Comparison of ENCODE assay signal across 31 cellular contexts in genomic region chrX:3219667-3220066, GRCh38.
"Had no signal": no experiment of that assay in that cellular context is flagged by ENCODE, and none has a peak within 500 bp of the region (broad histone marks: within the 10 kb centered on the region; RNA-seq: fewer than 3 reads in every experiment).

No MANE protein-coding gene starts in this region.

- ATAC-seq: naive thymus-derived CD8-positive, alpha-beta T cell; natural killer cell treated with Interleukin-12 subunit alpha and Interleukin-12 subunit beta and Interleukin-15 and Interleukin-18, amount 100 ng/mL, for 72 hours; psoas muscle; right cardiac atrium; right lobe of liver; stimulated activated memory B cell treated with anti-CD40 and anti-IgM and Interleukin-4, amounts not matched to agents 10 μg/mL and 1 μg/mL and 100 μg/mL, for 72 hours; stimulated activated naive CD8-positive, alpha-beta T cell treated with anti-CD3 and anti-CD28 coated beads, Interleukin-15, amount 100 ng/mL, for 72 hours; stimulated activated naive CD8-positive, alpha-beta T cell treated with anti-CD3 and anti-CD28 coated beads, Interleukin-15, Interleukin-2, amounts not matched to agents 100 U/mL and 50 U/mL, for 24 hours; upper lobe of right lung had no signal

- H3K36me3 ChIP-seq: neutrophil, right lobe of liver, sigmoid colon, spleen, suprapubic skin, tibial artery, transverse colon, upper lobe of right lung, uterus had no signal

- DNase-seq: naive thymus-derived CD8-positive, alpha-beta T cell; nephron progenitor cell; nucleus accumbens; psoas muscle; right cardiac atrium; right lobe of liver; sigmoid colon; spleen; stimulated activated CD4-positive, alpha-beta T cell treated with anti-CD3 and anti-CD28 coated beads, Interleukin-12 subunit alpha, Interleukin-12 subunit beta, amount 100 ng/mL, for 4 hours; stimulated activated CD4-positive, alpha-beta T cell treated with anti-CD3 and anti-CD28 coated beads, Interleukin-1b, Interleukin-23, amount 100 ng/mL, for 48 hours; stimulated activated CD4-positive, alpha-beta T cell treated with anti-CD3 and anti-CD28 coated beads, Interleukin-4, amount 100 ng/mL, for 1 hour; stimulated activated CD4-positive, alpha-beta T cell treated with anti-CD3 and anti-CD28 coated beads, Interleukin-4, amount 100 ng/mL, for 4 hours; stimulated activated CD8-positive, alpha-beta memory T cell treated with anti-CD3 and anti-CD28 coated beads, Interleukin-4, amount 100 ng/mL, for 48 hours; stimulated activated naive CD4-positive, alpha-beta T cell; stimulated activated naive CD8-positive, alpha-beta T cell treated with anti-CD3 and anti-CD28 coated beads, Interleukin-15, amount 100 ng/mL, for 72 hours; stimulated activated naive CD8-positive, alpha-beta T cell treated with anti-CD3 and anti-CD28 coated beads, Interleukin-15, Interleukin-2, amounts not matched to agents 100 U/mL and 50 U/mL, for 24 hours; substantia nigra; testis; tibial artery; transverse colon; upper lobe of right lung; uterus had no signal

- H3K9ac ChIP-seq: parathyroid adenoma had no signal

- H3K4me1 Mint-ChIP-seq: naive thymus-derived CD8-positive, alpha-beta T cell; nephron progenitor cell; neural crest cell; stimulated activated memory B cell treated with anti-CD40 and anti-IgM and Interleukin-4, amounts not matched to agents 10 μg/mL and 1 μg/mL and 100 μg/mL, for 72 hours; stimulated activated naive CD8-positive, alpha-beta T cell treated with anti-CD3 and anti-CD28 coated beads, Interleukin-15, amount 100 ng/mL, for 72 hours had no signal

- H3K27ac ChIP-seq: neutrophil, parathyroid adenoma, psoas muscle, right lobe of liver, sigmoid colon, skin epidermis, spleen, suprapubic skin, testis, tibial artery, transverse colon, upper lobe of right lung, uterus had no signal

- H3K27me3 Mint-ChIP-seq: stimulated activated memory B cell treated with anti-CD40 and anti-IgM and Interleukin-4, amounts not matched to agents 10 μg/mL and 1 μg/mL and 100 μg/mL, for 72 hours; stimulated activated naive CD8-positive, alpha-beta T cell treated with anti-CD3 and anti-CD28 coated beads, Interleukin-15, amount 100 ng/mL, for 72 hours had no signal

- H3K4me2 ChIP-seq: smooth muscle cell had no signal

- H3K36me3 Mint-ChIP-seq: naive thymus-derived CD8-positive, alpha-beta T cell; natural killer cell treated with Interleukin-12 subunit alpha and Interleukin-12 subunit beta and Interleukin-15 and Interleukin-18, amount 100 ng/mL, for 72 hours; stimulated activated memory B cell treated with anti-CD40 and anti-IgM and Interleukin-4, amounts not matched to agents 10 μg/mL and 1 μg/mL and 100 μg/mL, for 72 hours; type B pancreatic cell had no signal

- H3K79me2 ChIP-seq: parathyroid adenoma had no signal

- H3K9me3 ChIP-seq: neutrophil, psoas muscle, right lobe of liver, sigmoid colon, spleen, suprapubic skin, testis, tibial artery, transverse colon, upper lobe of right lung, uterus had no signal

- H3K9me3 Mint-ChIP-seq: natural killer cell treated with Interleukin-12 subunit alpha and Interleukin-12 subunit beta and Interleukin-15 and Interleukin-18, amount 100 ng/mL, for 72 hours; neural crest cell; stimulated activated memory B cell treated with anti-CD40 and anti-IgM and Interleukin-4, amounts not matched to agents 10 μg/mL and 1 μg/mL and 100 μg/mL, for 72 hours had no signal

- H3K4me3 ChIP-seq: psoas muscle, right lobe of liver, sigmoid colon, skin epidermis, smooth muscle cell, spleen, suprapubic skin, testis, tibial artery, transverse colon, upper lobe of right lung, uterus had no signal

- H3K4me1 ChIP-seq: parathyroid adenoma, psoas muscle, right lobe of liver, sigmoid colon, spleen, suprapubic skin, testis, tibial artery, transverse colon, upper lobe of right lung, uterus had no signal

- H3K27me3 ChIP-seq: neutrophil, right lobe of liver, sigmoid colon, spleen, suprapubic skin, testis, tibial artery, transverse colon, upper lobe of right lung, uterus had no signal

- H2AFZ ChIP-seq: parathyroid adenoma had no signal

- H3K4me3 Mint-ChIP-seq: naive thymus-derived CD8-positive, alpha-beta T cell; natural killer cell treated with Interleukin-12 subunit alpha and Interleukin-12 subunit beta and Interleukin-15 and Interleukin-18, amount 100 ng/mL, for 72 hours; nephron progenitor cell; neural crest cell; stimulated activated memory B cell treated with anti-CD40 and anti-IgM and Interleukin-4, amounts not matched to agents 10 μg/mL and 1 μg/mL and 100 μg/mL, for 72 hours; stimulated activated naive CD8-positive, alpha-beta T cell treated with anti-CD3 and anti-CD28 coated beads, Interleukin-15, amount 100 ng/mL, for 72 hours; type B pancreatic cell had no signal
